Comparison of ENCODE assay signal across 13 cellular contexts in the genomic region with DNA sequence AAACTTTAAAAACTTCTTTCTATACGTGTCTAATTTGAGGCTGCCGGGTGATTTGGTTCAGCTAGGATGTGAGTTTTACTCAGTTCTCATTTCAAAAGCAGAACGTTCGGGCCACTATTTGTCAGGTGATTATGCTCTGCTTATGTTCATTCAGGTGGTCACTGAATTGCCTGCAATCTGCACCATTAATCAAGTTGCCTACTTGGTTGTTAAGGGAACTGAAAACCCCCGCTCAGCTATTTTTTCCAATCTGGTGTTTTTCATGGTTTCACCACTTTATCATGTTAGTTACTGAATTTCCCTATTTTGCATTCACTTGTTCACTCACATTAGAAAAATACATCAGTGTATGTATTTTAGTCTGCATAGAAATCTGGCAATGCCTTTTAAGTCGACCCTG.
A peak's percentile ranks its signal among the peaks of the same experiment; 100 is the strongest.
DNase-seq lines count a peak whose midpoint lies in the region; ATAC-seq, FAIRE-seq and TF ChIP-seq lines count a peak whose summit lies in the region.
"Had no signal": no experiment of that assay in that cellular context is flagged by ENCODE, and none has a peak within 500 bp of the region (broad histone marks: within the 10 kb centered on the region; RNA-seq: fewer than 3 reads in every experiment).

No MANE protein-coding gene starts in this region.

- WGBS in small intestine, 3 donors = 79 to 86% (median 84%) methylated on average over 6 of the region's 6 CpGs
- WGBS in stomach, 5 donors = 77 to 88% (median 82%) methylated on average over 6 of the region's 6 CpGs

- no peaks in the 10 kb centered on the region for H3K36me3 ChIP-seq in small intestine (ENCODE audit: control insufficient read depth in 2 of 2, insufficient read depth in 2 of 2, low read length in 2 of 2)
- H3K36me3 ChIP-seq in stomach = no peaks in the 10 kb centered on the region

- DNase-seq in central memory CD8-positive, alpha-beta T cell (ENCODE audit: low spot score in 2 of 2) = no peak
- DNase-seq in NCI-H187 (lab: John Stamatoyannopoulos, UW) = no peak
- DNase-seq in small intestine = no peak
- no peak for DNase-seq in stomach
- DNase-seq in activated CD8-positive, alpha-beta memory T cell treated with anti-CD3 and anti-CD28 coated beads, Interleukin-2, amount 50 U/mL, for 4 hours = no peak
- DNase-seq: activated CD4-positive, alpha-beta T cell treated with anti-CD3 and anti-CD28 coated beads for 1 hour; activated naive CD8-positive, alpha-beta T cell treated with anti-CD3 and anti-CD28 coated beads, Interleukin-2, amount 50 U/mL, for 24 hours; CD8-positive, alpha-beta memory T cell; islet precursor cell had no signal

- no peak overlapping the region for H3K4me3 Mint-ChIP-seq in central memory CD8-positive, alpha-beta T cell
- H3K4me3 Mint-ChIP-seq: activated naive CD8-positive, alpha-beta T cell treated with anti-CD3 and anti-CD28 coated beads, Interleukin-2, amount 50 U/mL, for 24 hours; CD8-positive, alpha-beta memory T cell had no signal

- TF ChIP-seq POLR2A in stomach (IDR thresholded peaks at IDR 0.05) = no peak

- H3K36me3 Mint-ChIP-seq in central memory CD8-positive, alpha-beta T cell (ENCODE audit: insufficient read depth) = no peaks in the 10 kb centered on the region
- H3K36me3 Mint-ChIP-seq: CD8-positive, alpha-beta memory T cell had no signal

- peaks cover 6% of the 10 kb centered on the region for H3K9me3 Mint-ChIP-seq in central memory CD8-positive, alpha-beta T cell
- H3K9me3 Mint-ChIP-seq: activated naive CD8-positive, alpha-beta T cell treated with anti-CD3 and anti-CD28 coated beads, Interleukin-2, amount 50 U/mL, for 24 hours had no signal

- H3K4me1 ChIP-seq in small intestine (ENCODE audit: control insufficient read depth in 2 of 2, insufficient read depth in 1 of 2, low read depth in 1 of 2, low read length in 1 of 2) = no peaks in the 10 kb centered on the region
- peaks cover 0 to 5% (median 0%) of the 10 kb centered on the region in 4 donors for H3K4me1 ChIP-seq in stomach

- H3K27ac Mint-ChIP-seq in central memory CD8-positive, alpha-beta T cell (ENCODE audit: low read depth) = no peak overlapping the region
- H3K27ac Mint-ChIP-seq: activated naive CD8-positive, alpha-beta T cell treated with anti-CD3 and anti-CD28 coated beads, Interleukin-2, amount 50 U/mL, for 24 hours; CD8-positive, alpha-beta memory T cell had no signal

- no peak for TF ChIP-seq CTCF in stomach (IDR thresholded peaks at IDR 0.05)

- no peak for FAIRE-seq in small intestine (lab: Jason Lieb, UNC)
- FAIRE-seq: endothelial cell of umbilical vein had no signal

- TF ChIP-seq EP300 in stomach (IDR thresholded peaks at IDR 0.05) = no peak

- H3K4me1 Mint-ChIP-seq in central memory CD8-positive, alpha-beta T cell = no peaks in the 10 kb centered on the region
- H3K4me1 Mint-ChIP-seq: CD8-positive, alpha-beta memory T cell had no signal

- peak; percentile 99 for ATAC-seq in GM18858 (IDR thresholded peaks at IDR 0.05; ENCODE audit: unreplicated experiment)
- peak; percentile 99 for ATAC-seq in GM21529 (IDR thresholded peaks at IDR 0.05; ENCODE audit: unreplicated experiment)
- peak; percentile 97 for ATAC-seq in HG03139 (IDR thresholded peaks at IDR 0.05; ENCODE audit: unreplicated experiment)
- ATAC-seq in central memory CD8-positive, alpha-beta T cell (replicated peaks; ENCODE audit: extremely low read depth, poor library complexity, severe bottlenecking) = peak; percentile 46
- ATAC-seq: activated naive CD8-positive, alpha-beta T cell treated with anti-CD3 and anti-CD28 coated beads, Interleukin-2, amount 50 U/mL, for 24 hours had no signal

- intact Hi-C loops in stomach (cut with DNase I; ENCODE audit: low total_unique reads) = no loop called here

- H3K27me3 ChIP-seq in small intestine (ENCODE audit: control insufficient read depth in 2 of 2, insufficient read depth in 2 of 2, low read length in 2 of 2) = no peaks in the 10 kb centered on the region
- H3K27me3 ChIP-seq in stomach = no peaks in the 10 kb centered on the region

- H3K9me3 ChIP-seq in small intestine (ENCODE audit: control insufficient read depth, low read depth) (no peaks in the 10 kb centered on the region), stomach (no peaks in the 10 kb centered on the region)

- H3K4me3 ChIP-seq in small intestine (ENCODE audit: low read depth in 1 of 2, low read length in 2 of 2) (no peak overlapping the region), stomach (no peak overlapping the region)

- no peak overlapping the region for H3K27ac ChIP-seq in small intestine (ENCODE audit: low read depth in 1 of 2, low read length in 1 of 2)
- no peak overlapping the region for H3K27ac ChIP-seq in stomach

- no peaks in the 10 kb centered on the region for H3K27me3 Mint-ChIP-seq in central memory CD8-positive, alpha-beta T cell
- H3K27me3 Mint-ChIP-seq: activated naive CD8-positive, alpha-beta T cell treated with anti-CD3 and anti-CD28 coated beads, Interleukin-2, amount 50 U/mL, for 24 hours; CD8-positive, alpha-beta memory T cell had no signal

Comparison
In these comparisons a context has a peak if more than half of its experiments do, and no peak if none do; other contexts are left out.
1. ATAC-seq: peak in every context shown above with its lines; median percentile 99 in GM18858; 99 in GM21529; 97 in HG03139; 46 in central memory CD8-positive, alpha-beta T cell.